ENCODE assay signal across 12 cellular contexts in genomic region chr7:66146701-66147100, GRCh38. TPM values are rescaled to one million over a fixed set of nuclear protein-coding genes. Genes with fewer than 3 reads are reported as not detected.
DNase-seq lines count a peak whose midpoint lies in the region; ATAC-seq and TF ChIP-seq lines count a peak whose summit lies in the region.
"Had no signal": no experiment of that assay in that cellular context is flagged by ENCODE, and none has a peak within 500 bp of the region (broad histone marks: within the 10 kb centered on the region; RNA-seq: fewer than 3 reads in every experiment).

No MANE protein-coding gene starts in this region.

- no peak overlapping the region for H3K4me3 ChIP-seq in colonic mucosa
- H3K4me3 ChIP-seq: MG63, upper lobe of left lung had no signal

- H3K4me1 Mint-ChIP-seq in osteocyte (ENCODE audit: unreplicated experiment) = peaks cover 48% of the 10 kb centered on the region

- H3K9ac ChIP-seq in colonic mucosa (ENCODE audit: low read depth in 2 of 2, low read length in 2 of 2) = no peak overlapping the region

- peaks cover 9% of the 10 kb centered on the region for H3K36me3 ChIP-seq in colonic mucosa

- H3K36me3 Mint-ChIP-seq in osteocyte (ENCODE audit: unreplicated experiment) = peaks cover 26% of the 10 kb centered on the region

- H3K27me3 ChIP-seq in colonic mucosa = no peaks in the 10 kb centered on the region
- H3K27me3 ChIP-seq: MG63, upper lobe of left lung had no signal

- H3K9me3 Mint-ChIP-seq in osteocyte (ENCODE audit: unreplicated experiment) = no peaks in the 10 kb centered on the region

- peak overlapping the region; percentile 1 for H3K27ac Mint-ChIP-seq in osteocyte (ENCODE audit: unreplicated experiment)

- no peak overlapping the region for H3K27ac ChIP-seq in colonic mucosa

- no peaks in the 10 kb centered on the region for H3K4me1 ChIP-seq in colonic mucosa

- DNase-seq in EL = peak; percentile 48
- DNase-seq in NCI-H69 (lab: John Stamatoyannopoulos, UW) = peak; percentile 23
- peak; percentile 58 for DNase-seq in dedifferentiated amniotic fluid mesenchymal stem cell (ENCODE audit: extremely low spot score)
- no peak for DNase-seq in osteocyte (ENCODE audit: extremely low spot score, unreplicated experiment)
- no peak for DNase-seq in NCI-H1436 treated with DMSO at 0.1 percent for 48 hours (lab: John Stamatoyannopoulos, UW)
- no peak for DNase-seq in colonic mucosa
- DNase-seq: activated effector memory CD4-positive, alpha-beta T cell treated with Interleukin-2 at 50 U/mL for 16 hours; DMS153; MG63; upper lobe of left lung had no signal

- intact Hi-C loops in colonic mucosa (cut with DNase I) = no loop called here

- H3K9me3 ChIP-seq in colonic mucosa = no peaks in the 10 kb centered on the region
- H3K9me3 ChIP-seq: MG63, upper lobe of left lung had no signal

- H3K27me3 Mint-ChIP-seq in osteocyte (ENCODE audit: unreplicated experiment) = no peaks in the 10 kb centered on the region

- TF ChIP-seq CTCF in osteocyte (IDR thresholded peaks at IDR 0.05) = no peak
- TF ChIP-seq CTCF in colonic mucosa (IDR thresholded peaks at IDR 0.05) = no peak

- no peak overlapping the region for H3K4me3 Mint-ChIP-seq in osteocyte (ENCODE audit: unreplicated experiment)

- ATAC-seq in HG02759 (IDR thresholded peaks at IDR 0.05; ENCODE audit: unreplicated experiment) (no peak), esophagus mucosa (no peak)

RNA-seq across cellular contexts. Expression of gene CRCP, which starts 32.1 kb away (rescaled TPM):
- total RNA-seq in osteocyte (25.8 and 26.5 TPM in 2 replicates), colonic mucosa (10 to 100 TPM; 33.0 to 34.4 TPM), esophagus mucosa (21.3 TPM)

RNA-seq across cellular contexts. Expression of gene TPST1, which starts 58.4 kb away (rescaled TPM):
- 24.2 and 26.8 TPM in 2 replicates for total RNA-seq in osteocyte
- 1 to 10 TPM; 3.6 to 6.1 TPM for total RNA-seq in colonic mucosa
- 7.5 TPM for total RNA-seq in esophagus mucosa

Comparison
In these comparisons a context has a peak if more than half of its experiments do, and no peak if none do; other contexts are left out.
1. DNase-seq: peak in EL (single experiment), NCI-H69 (single experiment) and dedifferentiated amniotic fluid mesenchymal stem cell (single experiment); none in osteocyte (single experiment), NCI-H1436 treated with DMSO at 0.1 percent for 48 hours (single experiment) and colonic mucosa (single experiment).